In the genomic region with DNA sequence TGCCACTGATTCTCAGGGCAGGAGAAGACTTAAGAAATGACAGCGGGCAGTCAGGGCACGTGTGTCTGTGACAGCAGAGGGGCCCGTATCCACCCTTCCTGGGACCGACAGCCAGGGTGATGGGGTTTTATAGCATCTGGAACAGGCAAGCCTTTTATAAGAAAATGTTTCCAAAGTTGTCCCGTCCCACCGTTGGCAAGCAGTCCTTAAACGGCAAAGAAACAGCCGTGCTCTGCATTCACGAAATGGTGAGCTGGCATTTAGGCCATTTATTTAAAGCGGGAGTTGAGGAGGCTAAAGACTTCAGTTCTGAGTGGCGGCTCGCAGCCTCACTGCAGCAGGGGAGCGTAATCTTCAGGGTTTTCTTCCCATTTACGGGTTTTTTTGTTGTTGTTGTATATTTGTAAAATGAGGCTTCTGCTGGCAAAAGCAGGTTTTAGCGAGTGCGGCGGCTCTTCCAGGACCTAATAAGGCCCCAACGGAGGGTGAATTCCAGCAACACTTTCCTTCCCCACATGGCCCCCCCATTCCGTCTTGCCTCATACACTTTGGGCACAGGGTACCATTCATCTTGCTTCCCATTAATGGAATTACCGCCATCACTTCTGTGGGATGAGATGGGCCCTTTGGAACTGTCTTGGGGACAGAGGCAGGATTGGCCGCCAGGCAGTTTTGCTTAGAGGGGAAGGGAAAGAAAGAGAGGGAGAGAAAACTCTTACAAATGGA, we compare ENCODE assay signal across 18 cellular contexts. TPM values are rescaled to one million over a fixed set of nuclear protein-coding genes. Genes with fewer than 3 reads are reported as not detected.
A peak's percentile ranks its signal among the peaks of the same experiment; 100 is the strongest.
DNase-seq lines count a peak whose midpoint lies in the region; ATAC-seq and TF ChIP-seq lines count a peak whose summit lies in the region.
"Had no signal": no experiment of that assay in that cellular context is flagged by ENCODE, and none has a peak within 500 bp of the region (broad histone marks: within the 10 kb centered on the region; RNA-seq: fewer than 3 reads in every experiment).

No MANE protein-coding gene starts in this region.

- H3K36me3 Mint-ChIP-seq in naive thymus-derived CD4-positive, alpha-beta T cell, result no peaks in the 10 kb centered on the region
- H3K36me3 Mint-ChIP-seq: activated naive CD8-positive, alpha-beta T cell treated with anti-CD3 and anti-CD28 coated beads, Interleukin-2, amount 10 ng/mL, durations not matched to agents 7 days and 5 days had no signal

- peak overlapping the region in 1 of 2 donors; percentile 3 for H3K4me3 ChIP-seq in gastroesophageal sphincter
- H3K4me3 ChIP-seq in prostate gland, result no peak overlapping the region
- no peak overlapping the region for H3K4me3 ChIP-seq in urinary bladder (ENCODE audit: low read depth, low read length)
- H3K4me3 ChIP-seq in naive thymus-derived CD4-positive, alpha-beta T cell (ENCODE audit: low read length), result no peak overlapping the region
- H3K4me3 ChIP-seq: HAP-1 had no signal

- no peak for TF ChIP-seq EP300 in gastroesophageal sphincter (IDR thresholded peaks at IDR 0.05)

- H3K27me3 Mint-ChIP-seq in naive thymus-derived CD4-positive, alpha-beta T cell, result peaks cover 0 to 5% (median 0%) of the 10 kb centered on the region in 5 donors
- H3K27me3 Mint-ChIP-seq: activated CD4-positive, alpha-beta T cell treated with anti-CD3 and anti-CD28 coated beads, Interleukin-2, amount 10 ng/mL, durations not matched to agents 7 days and 5 days; CD4-positive, alpha-beta memory T cell had no signal

- TF ChIP-seq CTCF in gastroesophageal sphincter (IDR thresholded peaks at IDR 0.05) (no peak), prostate gland (IDR thresholded peaks at IDR 0.05) (no peak)

- H3K27me3 ChIP-seq in gastroesophageal sphincter (no peaks in the 10 kb centered on the region), prostate gland (replicated peaks; ENCODE audit: insufficient read depth) (no peaks in the 10 kb centered on the region)
- no peaks in the 10 kb centered on the region for H3K27me3 ChIP-seq in naive thymus-derived CD4-positive, alpha-beta T cell (ENCODE audit: control insufficient read depth in 2 of 2, insufficient read depth in 2 of 2, low read length in 2 of 2)

- no peak overlapping the region for H3K4me3 Mint-ChIP-seq in naive thymus-derived CD4-positive, alpha-beta T cell
- H3K4me3 Mint-ChIP-seq: activated CD4-positive, alpha-beta T cell treated with anti-CD3 and anti-CD28 coated beads, Interleukin-2, amount 10 ng/mL, durations not matched to agents 7 days and 5 days; activated naive CD8-positive, alpha-beta T cell treated with anti-CD3 and anti-CD28 coated beads, Interleukin-2, amount 10 ng/mL, durations not matched to agents 7 days and 5 days; CD4-positive, alpha-beta memory T cell had no signal

- H3K9me3 Mint-ChIP-seq in naive thymus-derived CD4-positive, alpha-beta T cell, result no peaks in the 10 kb centered on the region
- H3K9me3 Mint-ChIP-seq: activated CD4-positive, alpha-beta T cell treated with anti-CD3 and anti-CD28 coated beads, Interleukin-2, amount 10 ng/mL, durations not matched to agents 7 days and 5 days; activated naive CD8-positive, alpha-beta T cell treated with anti-CD3 and anti-CD28 coated beads, Interleukin-2, amount 10 ng/mL, durations not matched to agents 7 days and 5 days; activated T-helper 2 cell treated with anti-CD3 and anti-CD28 coated beads, Interferon-gamma antibody, Interleukin-2, Interleukin-4, amounts not matched to agents 10 μg/mL and 5 μg/mL and 100 μg/mL, durations not matched to agents 14 hours and 24 hours and 36 hours; CD4-positive, alpha-beta memory T cell had no signal

- DNase-seq in astrocyte of the hippocampus (ENCODE audit: low read depth, low spot score) (peak; percentile 69), prostate gland (ENCODE audit: low spot score) (no peak), NCI-H2171 treated with DMSO at 0.1 percent for 48 hours (lab: John Stamatoyannopoulos, UW) (no peak)
- DNase-seq in naive thymus-derived CD4-positive, alpha-beta T cell, result no peak
- DNase-seq: activated CD4-positive, alpha-beta T cell treated with anti-CD3 and anti-CD28 coated beads, Interleukin-2, amount 10 ng/mL, durations not matched to agents 7 days and 5 days; activated naive CD8-positive, alpha-beta T cell treated with anti-CD3 and anti-CD28 coated beads, Interleukin-2, amount 10 ng/mL, durations not matched to agents 7 days and 5 days; CD4-positive, alpha-beta memory T cell; MM.1S; NCI-H1417 treated with DMSO at 0.1 percent for 48 hours; NCI-H2107; NCI-H510A treated with DMSO at 0.1 percent for 48 hours; stimulated activated CD4-positive, alpha-beta T cell treated with anti-CD3 and anti-CD28 coated beads, Interleukin-12 subunit alpha, Interleukin-12 subunit beta, amount 100 ng/mL, for 4 hours had no signal

- POLR2A ChIA-PET in naive thymus-derived CD4-positive, alpha-beta T cell (lab: Charles Lee), result no interaction called here

- CTCF ChIA-PET in naive thymus-derived CD4-positive, alpha-beta T cell (lab: Charles Lee), result no interaction called here

- no peaks in the 10 kb centered on the region for H3K9me3 ChIP-seq in gastroesophageal sphincter
- no peaks in the 10 kb centered on the region for H3K9me3 ChIP-seq in prostate gland
- no peaks in the 10 kb centered on the region for H3K9me3 ChIP-seq in naive thymus-derived CD4-positive, alpha-beta T cell (ENCODE audit: control insufficient read depth in 2 of 3, low read length in 3 of 3)
- H3K9me3 ChIP-seq: HAP-1 had no signal

- ATAC-seq in gastroesophageal sphincter (peak; percentile 43), GM18858 (IDR thresholded peaks at IDR 0.05; ENCODE audit: unreplicated experiment) (no peak)
- ATAC-seq in naive thymus-derived CD4-positive, alpha-beta T cell, result no peak

- TF ChIP-seq POLR2A in gastroesophageal sphincter (IDR thresholded peaks at IDR 0.05) (no peak), prostate gland (IDR thresholded peaks at IDR 0.05) (no peak)

- no peak overlapping the region for H3K27ac Mint-ChIP-seq in naive thymus-derived CD4-positive, alpha-beta T cell
- H3K27ac Mint-ChIP-seq: activated CD4-positive, alpha-beta T cell treated with anti-CD3 and anti-CD28 coated beads, Interleukin-2, amount 10 ng/mL, durations not matched to agents 7 days and 5 days; activated naive CD8-positive, alpha-beta T cell treated with anti-CD3 and anti-CD28 coated beads, Interleukin-2, amount 10 ng/mL, durations not matched to agents 7 days and 5 days; activated T-helper 2 cell treated with anti-CD3 and anti-CD28 coated beads, Interferon-gamma antibody, Interleukin-2, Interleukin-4, amounts not matched to agents 10 μg/mL and 5 μg/mL and 100 μg/mL, durations not matched to agents 14 hours and 24 hours and 36 hours had no signal

- 70 to 84% methylated on average over 12 to 15 of the region's 21 CpGs for WGBS in gastroesophageal sphincter (ENCODE audit: low coverage in 1 of 2), 2 donors
- 40% methylated on average over 21 of the region's 21 CpGs for WGBS in prostate gland
- 37% methylated on average over 21 of the region's 21 CpGs for WGBS in urinary bladder

- H3K4me1 ChIP-seq in gastroesophageal sphincter (peaks cover 0 to 95% (median 25%) of the 10 kb centered on the region in 3 donors), prostate gland (replicated peaks) (peaks cover 15% of the 10 kb centered on the region), urinary bladder (ENCODE audit: insufficient read depth) (no peaks in the 10 kb centered on the region)
- no peaks in the 10 kb centered on the region for H3K4me1 ChIP-seq in naive thymus-derived CD4-positive, alpha-beta T cell (ENCODE audit: control insufficient read depth in 2 of 2, insufficient read depth in 2 of 2, low read length in 2 of 2)
- H3K4me1 ChIP-seq: HAP-1 had no signal

- H3K36me3 ChIP-seq in gastroesophageal sphincter (no peaks in the 10 kb centered on the region), prostate gland (no peaks in the 10 kb centered on the region), urinary bladder (ENCODE audit: insufficient read depth) (no peaks in the 10 kb centered on the region)
- no peaks in the 10 kb centered on the region for H3K36me3 ChIP-seq in naive thymus-derived CD4-positive, alpha-beta T cell (ENCODE audit: control insufficient read depth in 2 of 3, insufficient read depth in 3 of 3, low read length in 3 of 3)

- H3K27ac ChIP-seq in gastroesophageal sphincter (peak overlapping the region; percentile 22 to 89 (median 68)), prostate gland (peak overlapping the region; percentile 62 to 65), urinary bladder (ENCODE audit: low read depth) (peak overlapping the region; percentile 57)
- no peak overlapping the region for H3K27ac ChIP-seq in naive thymus-derived CD4-positive, alpha-beta T cell (ENCODE audit: low read depth, low read length)
- H3K27ac ChIP-seq: VCaP had no signal

- peaks cover 0 to 17% (median 0%) of the 10 kb centered on the region in 7 donors for H3K4me1 Mint-ChIP-seq in naive thymus-derived CD4-positive, alpha-beta T cell
- H3K4me1 Mint-ChIP-seq: activated CD4-positive, alpha-beta T cell treated with anti-CD3 and anti-CD28 coated beads, Interleukin-2, amount 10 ng/mL, durations not matched to agents 7 days and 5 days; activated naive CD8-positive, alpha-beta T cell treated with anti-CD3 and anti-CD28 coated beads, Interleukin-2, amount 10 ng/mL, durations not matched to agents 7 days and 5 days had no signal

- intact Hi-C loops in prostate gland (cut with DNase I), result no loop called here
- intact Hi-C loops in naive thymus-derived CD4-positive, alpha-beta T cell (cut with micrococcal nuclease), result no loop called here

RNA-seq across cellular contexts. Expression of a gene that starts 15.8 kb away (rescaled TPM):
- total RNA-seq in gastroesophageal sphincter (10 to 100 TPM; 13.2 to 31.7 (median 19.3) TPM), prostate gland (10 to 100 TPM; 32.3 to 44.2 TPM), urinary bladder (28.1 TPM)
- polyA plus RNA-seq in urinary bladder, result 38.3 TPM
- 10 to 100 TPM in 1 of 5 experiments, 1 to 10 TPM in 4; 1.9 to 32.8 (median 2.8) TPM for total RNA-seq in naive thymus-derived CD4-positive, alpha-beta T cell
- under 1 TPM; 0.43 to 0.54 TPM for polyA plus RNA-seq in naive thymus-derived CD4-positive, alpha-beta T cell
